Comparison of ENCODE assay signal across 37 cellular contexts in the genomic region with DNA sequence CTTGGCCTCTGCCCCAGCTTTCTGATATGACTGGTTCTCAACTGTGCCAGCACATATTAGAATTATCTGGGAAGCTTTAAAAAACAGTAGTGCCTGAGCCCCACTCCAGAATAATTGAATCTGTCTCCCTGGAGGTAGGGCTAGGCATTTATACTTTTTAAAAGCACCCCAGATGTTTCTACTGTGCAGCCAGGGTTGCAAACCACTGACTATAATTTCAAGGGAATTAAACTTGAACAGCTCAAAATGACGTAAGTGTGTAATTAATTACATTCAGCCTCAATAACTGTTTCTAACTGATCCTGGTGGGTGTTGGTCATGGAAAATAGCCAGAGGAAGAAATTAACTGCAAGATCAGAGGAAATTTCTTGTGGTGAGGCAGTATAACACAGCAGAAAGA. TPM values are rescaled to one million over a fixed set of nuclear protein-coding genes. Genes with fewer than 3 reads are reported as not detected.
A peak's percentile ranks its signal among the peaks of the same experiment; 100 is the strongest.
DNase-seq lines count a peak whose midpoint lies in the region; FAIRE-seq and TF ChIP-seq lines count a peak whose summit lies in the region.
"Had no signal": no experiment of that assay in that cellular context is flagged by ENCODE, and none has a peak within 500 bp of the region (broad histone marks: within the 10 kb centered on the region; RNA-seq: fewer than 3 reads in every experiment).

No MANE protein-coding gene starts in this region.

- no peak overlapping the region for H3K4me3 ChIP-seq in AG10803 (ENCODE audit: low read length)
- H3K4me3 ChIP-seq in HFF-Myc (replicated peaks; ENCODE audit: low read depth, low read length) = no peak overlapping the region
- no peak overlapping the region for H3K4me3 ChIP-seq in astrocyte of the cerebellum (ENCODE audit: low read depth, low read length)
- no peak overlapping the region for H3K4me3 ChIP-seq in foreskin fibroblast (ENCODE audit: low read depth in 1 of 2, low read length in 2 of 2)
- H3K4me3 ChIP-seq: colonic mucosa, GM12878, heart right ventricle, right lobe of liver, spleen, stomach, transverse colon had no signal

- H3K4me3 Mint-ChIP-seq in HFFc6 = no peak overlapping the region
- H3K4me3 Mint-ChIP-seq: activated CD8-positive, alpha-beta T cell treated with anti-CD3 and anti-CD28 coated beads for 36 hours; activated naive CD4-positive, alpha-beta T cell treated with anti-CD3 and anti-CD28 coated beads, Interleukin-2, amount 50 U/mL, for 24 hours; activated T-helper 17 cell treated with anti-CD3 and anti-CD28 coated beads, Interleukin-2, amount 50 U/mL, for 72 hours; naive B cell had no signal

- DNase-seq in AG10803 (ENCODE audit: low read depth) (peak; percentile 71), HFF-Myc (ENCODE audit: extremely low read depth, low read depth) (peak; percentile 50), astrocyte of the cerebellum (ENCODE audit: low read depth) (peak; percentile 64), foreskin fibroblast (peak; percentile 32 to 78), COLO829 (ENCODE audit: low spot score) (no peak), HFFc6 (no peak), RCC 7860 (ENCODE audit: low spot score) (no peak)
- no peak for DNase-seq in activated naive CD4-positive, alpha-beta T cell treated with Interleukin-2 at 50 U/mL for 16 hours
- DNase-seq: activated CD4-positive, alpha-beta T cell treated with anti-CD3 and anti-CD28 coated beads for 1 hour; activated CD8-positive, alpha-beta T cell treated with anti-CD3 and anti-CD28 coated beads for 36 hours; colonic mucosa; effector CD4-positive, alpha-beta T cell; foreskin melanocyte; heart right ventricle; midbrain; naive B cell; NCI-H1930; NCI-H2171 treated with DMSO at 0.1 percent for 48 hours; NCI-H510A; NK-92 treated with Interleukin-12 subunit alpha and Interleukin-12 subunit beta, amount 100 ng/mL, for 24 hours; nucleus accumbens; PC-3; right lobe of liver; spleen; stimulated activated CD4-positive, alpha-beta T cell treated with anti-CD3 and anti-CD28 coated beads, Interleukin-2, amount 100 ng/mL, for 48 hours; stomach; transverse colon had no signal

- H3K4me1 Mint-ChIP-seq in HFFc6 (ENCODE audit: low read depth) = peaks cover 16% of the 10 kb centered on the region
- H3K4me1 Mint-ChIP-seq: activated T-helper 17 cell treated with anti-CD3 and anti-CD28 coated beads, Interleukin-2, amount 50 U/mL, for 72 hours had no signal

- in situ Hi-C loops in astrocyte of the cerebellum (cut with HindIII; ENCODE audit: low sequenced_read_pairs) = loop anchor here (5.0 kb wide), 2 partner anchors 33 to 87 kb away; a partner anchor contains a TSS

- TF ChIP-seq CTCF in AG10803 (conservative IDR thresholded peaks at IDR 0.05; ENCODE audit: low read length) = peak; percentile 24; the same call in 1 of the 2 replicates
- no peak for TF ChIP-seq CTCF in HFF-Myc (IDR thresholded peaks at IDR 0.05; ENCODE audit: low read depth, low read length, missing control alignments)
- TF ChIP-seq CTCF in astrocyte of the cerebellum (IDR thresholded peaks at IDR 0.05; ENCODE audit: low read depth, low read length, missing control alignments) = no peak
- TF ChIP-seq CTCF in foreskin fibroblast (IDR thresholded peaks at IDR 0.05; ENCODE audit: low read depth, low read length) = no peak
- TF ChIP-seq CTCF in HFFc6 (IDR thresholded peaks at IDR 0.05) = no peak

- H3K9me3 Mint-ChIP-seq in HFFc6 = no peaks in the 10 kb centered on the region
- H3K9me3 Mint-ChIP-seq: activated CD8-positive, alpha-beta T cell treated with anti-CD3 and anti-CD28 coated beads for 36 hours; activated naive CD4-positive, alpha-beta T cell treated with anti-CD3 and anti-CD28 coated beads, Interleukin-2, amount 50 U/mL, for 24 hours; activated T-helper 17 cell treated with anti-CD3 and anti-CD28 coated beads, Interleukin-2, amount 50 U/mL, for 72 hours; naive B cell had no signal

- FAIRE-seq in RCC 7860 (lab: Jason Lieb, UNC) = no peak
- FAIRE-seq: GM12878 had no signal

- no peaks in the 10 kb centered on the region for H3K36me3 Mint-ChIP-seq in HFFc6 (ENCODE audit: low read depth)
- H3K36me3 Mint-ChIP-seq: activated naive CD4-positive, alpha-beta T cell treated with anti-CD3 and anti-CD28 coated beads, Interleukin-2, amount 50 U/mL, for 24 hours; naive B cell had no signal

- no peaks in the 10 kb centered on the region; the same call in 1 of the 2 replicates for H3K27me3 Mint-ChIP-seq in HFFc6 (ENCODE audit: insufficient read depth)
- H3K27me3 Mint-ChIP-seq: activated CD8-positive, alpha-beta T cell treated with anti-CD3 and anti-CD28 coated beads for 36 hours; activated naive CD4-positive, alpha-beta T cell treated with anti-CD3 and anti-CD28 coated beads, Interleukin-2, amount 50 U/mL, for 24 hours; activated T-helper 17 cell treated with anti-CD3 and anti-CD28 coated beads, Interleukin-2, amount 50 U/mL, for 72 hours; naive B cell; progenitor cell of endocrine pancreas had no signal

- no peak overlapping the region; the same call in 1 of the 2 replicates for H3K27ac Mint-ChIP-seq in HFFc6
- H3K27ac Mint-ChIP-seq: activated CD8-positive, alpha-beta T cell treated with anti-CD3 and anti-CD28 coated beads for 36 hours; activated naive CD4-positive, alpha-beta T cell treated with anti-CD3 and anti-CD28 coated beads, Interleukin-2, amount 50 U/mL, for 24 hours; activated T-helper 17 cell treated with anti-CD3 and anti-CD28 coated beads, Interleukin-2, amount 50 U/mL, for 72 hours; naive B cell; progenitor cell of endocrine pancreas had no signal

RNA-seq across cellular contexts. Expression of a gene that starts 4.4 kb away (rescaled TPM):
- total RNA-seq in HFFc6 (2021; fragmentation: NEBNext Ultra II Directional; extraction: Animal tissue kit (Norgen Biotek cat#: 25700)) = 1 to 10 TPM; 2.6 to 4.4 (median 3.5) TPM

RNA-seq across cellular contexts. Expression of a gene that starts 18.8 kb away (rescaled TPM):
- 10 to 100 TPM; 16.1 to 21.8 (median 19.5) TPM for total RNA-seq in HFFc6 (2021; fragmentation: NEBNext Ultra II Directional; extraction: Animal tissue kit (Norgen Biotek cat#: 25700))

RNA-seq across cellular contexts. Expression of a gene that starts 44.9 kb away (rescaled TPM):
- 100 to 1,000 TPM; 161 to 176 (median 173) TPM for total RNA-seq in HFFc6 (2021; fragmentation: NEBNext Ultra II Directional; extraction: Animal tissue kit (Norgen Biotek cat#: 25700))

RNA-seq across cellular contexts. Expression of a gene that starts 52.3 kb away (rescaled TPM):
- total RNA-seq in HFFc6 (2021; fragmentation: NEBNext Ultra II Directional; extraction: Animal tissue kit (Norgen Biotek cat#: 25700)) = not detected
- total RNA-seq: activated CD8-positive, alpha-beta T cell treated with anti-CD3 and anti-CD28 coated beads for 36 hours; activated T-helper 17 cell treated with anti-CD3 and anti-CD28 coated beads, Interleukin-2, amount 50 U/mL, for 72 hours; cardiac septum; colonic mucosa; GM12878; H7; heart right ventricle; kidney epithelial cell; lower leg skin; PC-3; progenitor cell of endocrine pancreas; right lobe of liver; Right ventricle myocardium inferior; spleen; stomach; T-helper 2 cell treated with Interferon-gamma antibody and Interleukin-4, amounts not matched to agents 100 ng/mL and 5 ng/mL, for 36 hours; transverse colon had no signal

Comparison
In these comparisons a context has a peak if more than half of its experiments do, and no peak if none do; other contexts are left out.
1. DNase-seq: peak in AG10803 (single experiment), HFF-Myc (single experiment), astrocyte of the cerebellum (single experiment) and foreskin fibroblast (2 of 2); none in activated naive CD4-positive, alpha-beta T cell treated with Interleukin-2 at 50 U/mL for 16 hours (single experiment), COLO829 (single experiment), HFFc6 (single experiment) and RCC 7860 (single experiment).